Comparison of ENCODE assay signal across 12 cellular contexts in the genomic region with DNA sequence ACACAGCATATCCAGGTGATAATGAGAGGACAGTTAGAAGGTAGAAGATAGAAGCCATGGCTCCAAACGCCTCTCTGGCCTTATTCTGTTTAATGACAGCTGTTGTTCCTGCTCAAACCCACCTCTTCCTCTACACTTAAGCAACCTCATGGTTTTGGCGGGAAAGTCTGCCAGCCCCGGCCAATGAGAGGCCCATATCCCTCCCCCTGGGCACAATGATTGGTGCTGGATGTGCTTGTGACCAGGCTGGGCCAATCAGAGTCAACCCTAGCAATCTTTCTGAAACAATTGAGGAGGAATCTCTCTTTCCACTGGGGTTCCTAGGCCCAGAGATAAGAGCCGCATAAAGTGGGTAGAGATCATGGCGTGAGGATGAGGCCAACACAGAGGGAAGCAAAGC. TPM values are rescaled to one million over a fixed set of nuclear protein-coding genes. Genes with fewer than 3 reads are reported as not detected.
A peak's percentile ranks its signal among the peaks of the same experiment; 100 is the strongest.
DNase-seq lines count a peak whose midpoint lies in the region; TF ChIP-seq lines count a peak whose summit lies in the region.
"Had no signal": no experiment of that assay in that cellular context is flagged by ENCODE, and none has a peak within 500 bp of the region (broad histone marks: within the 10 kb centered on the region; RNA-seq: fewer than 3 reads in every experiment).

No MANE protein-coding gene starts in this region.

- H3K79me2 ChIP-seq in GM23248 (ENCODE audit: insufficient read depth): no peaks in the 10 kb centered on the region

- DNase-seq in SIG-M5 treated with dmso at 0.1 percent for 504 hours (lab: John Stamatoyannopoulos, UW; ENCODE audit: unreplicated experiment): peak; percentile 13
- no peak for DNase-seq in SIG-M5 (lab: John Stamatoyannopoulos, UW)
- DNase-seq in GM23248: peak; percentile 41
- DNase-seq in SJCRH30: peak; percentile 63 to 68
- peak; percentile 16 for DNase-seq in fibroblast of the aortic adventitia (ENCODE audit: low read depth)
- DNase-seq in dorsolateral prefrontal cortex: no peak
- no peak for DNase-seq in NCI-H187 (lab: John Stamatoyannopoulos, UW)
- DNase-seq in GM20000 (ENCODE audit: low spot score): no peak
- DNase-seq: activated CD4-positive, CD25-positive, alpha-beta regulatory T cell; activated naive CD8-positive, alpha-beta T cell treated with anti-CD3 and anti-CD28 coated beads, Interleukin-2, amount 10 ng/mL, durations not matched to agents 7 days and 5 days; NCI-H2029; upper lobe of left lung had no signal

- H3K4me3 ChIP-seq in GM23248 (no peak overlapping the region), SJCRH30 (no peak overlapping the region), fibroblast of the aortic adventitia (ENCODE audit: low read depth, low read length) (no peak overlapping the region), dorsolateral prefrontal cortex (no peak overlapping the region)
- H3K4me3 ChIP-seq: upper lobe of left lung had no signal

- H3K4me2 ChIP-seq in GM23248 (ENCODE audit: unreplicated experiment): no peak overlapping the region

- no peak overlapping the region for H3K9ac ChIP-seq in GM23248

- intact Hi-C loops in dorsolateral prefrontal cortex (cut with DNase I): loop anchor here in 1 of 2 donors (5.0 to 10.0 kb wide), 2 partner anchors 466 to 559 kb away; a partner anchor contains a TSS

- H3K27ac ChIP-seq in GM23248: no peak overlapping the region
- H3K27ac ChIP-seq in SJCRH30: no peak overlapping the region
- H3K27ac ChIP-seq in dorsolateral prefrontal cortex: no peak overlapping the region
- H3K27ac ChIP-seq: upper lobe of left lung had no signal

- H3F3A ChIP-seq in GM23248 (ENCODE audit: insufficient read depth): no peaks in the 10 kb centered on the region

- no peaks in the 10 kb centered on the region for H3K9me2 ChIP-seq in GM23248 (ENCODE audit: insufficient read depth)

- no peaks in the 10 kb centered on the region for H3K9me3 ChIP-seq in GM23248 (ENCODE audit: low read depth)
- H3K9me3 ChIP-seq in SJCRH30 (replicated peaks): no peaks in the 10 kb centered on the region
- H3K9me3 ChIP-seq: upper lobe of left lung had no signal

- H3K27me3 ChIP-seq in GM23248 (replicated peaks; ENCODE audit: insufficient read depth) (peaks cover 37% of the 10 kb centered on the region), SJCRH30 (peaks cover 13% of the 10 kb centered on the region), dorsolateral prefrontal cortex (peaks cover 0 to 27% (median 3%) of the 10 kb centered on the region in 45 donors)

- in situ Hi-C loops in GM23248 (cut with MboI): no loop called here

- no peaks in the 10 kb centered on the region for H4K20me1 ChIP-seq in GM23248 (ENCODE audit: insufficient read depth)

- TF ChIP-seq CTCF in fibroblast of the aortic adventitia (IDR thresholded peaks at IDR 0.05; ENCODE audit: insufficient read depth, low read length) (no peak), dorsolateral prefrontal cortex (IDR thresholded peaks at IDR 0.05 in 54 of 56, conservative IDR thresholded peaks at IDR 0.05 in 2 of 56; ENCODE audit: low read depth in 1 of 56, partially characterized antibody in 56 of 56) (no peak), GM20000 (IDR thresholded peaks at IDR 0.05; ENCODE audit: extremely low read depth, missing control alignments) (no peak)

- H3K4me1 ChIP-seq in GM23248 (ENCODE audit: insufficient read depth) (no peaks in the 10 kb centered on the region), SJCRH30 (no peaks in the 10 kb centered on the region; the same call in 1 of the 2 replicates)

- no peaks in the 10 kb centered on the region for H3K36me3 ChIP-seq in GM23248 (ENCODE audit: low read depth)
- no peaks in the 10 kb centered on the region for H3K36me3 ChIP-seq in SJCRH30
- H3K36me3 ChIP-seq: upper lobe of left lung had no signal

- WGBS in GM23248 (ENCODE audit: low coverage in 1 of 2, low lambda C conversion rate in 2 of 2, missing lambda C conversion rate in 2 of 2), 2 experiments: 53 to 57% methylated on average over 5 of the region's 5 CpGs

- no peak overlapping the region for H2AFZ ChIP-seq in GM23248

RNA-seq across cellular contexts. Expression of a gene that starts 4.8 kb away (rescaled TPM):
- total RNA-seq in GM23248 (2014; rRNA removed; shearing (Covaris generic)): not detected in 2 replicates
- polyA plus RNA-seq in GM23248 (2016; fragmentation: Nextera tagmentation; extraction: Ambion mirVana): not detected in 2 replicates
- 0.13 and 0.53 TPM in 2 replicates for total RNA-seq in SJCRH30 (2014; rRNA removed; shearing (Covaris generic))
- total RNA-seq in fibroblast of the aortic adventitia (ENCODE audit: low replicate concordance): not detected in 2 replicates
- 1 to 10 TPM in 1 of 120 experiments, under 1 TPM in 32, not detected in 87; 0.14 to 1.6 (median 0.30) TPM for total RNA-seq in dorsolateral prefrontal cortex
- total RNA-seq: activated naive CD8-positive, alpha-beta T cell treated with anti-CD3 and anti-CD28 coated beads, Interleukin-2, amount 10 ng/mL, durations not matched to agents 7 days and 5 days had no signal

RNA-seq across cellular contexts. Expression of a gene that starts 29.3 kb away (rescaled TPM):
- 22.4 and 33.0 TPM in 2 replicates for total RNA-seq in GM23248 (2014; rRNA removed; shearing (Covaris generic))
- polyA plus RNA-seq in GM23248 (2016; fragmentation: Nextera tagmentation; extraction: Ambion mirVana): 18.8 and 19.6 TPM in 2 replicates
- 40.5 and 44.5 TPM in 2 replicates for total RNA-seq in SJCRH30 (2014; rRNA removed; shearing (Covaris generic))
- total RNA-seq in fibroblast of the aortic adventitia (ENCODE audit: low replicate concordance): 56.0 and 70.7 TPM in 2 replicates
- total RNA-seq in dorsolateral prefrontal cortex: 100 to 1,000 TPM in 101 of 120 experiments, 10 to 100 TPM in 19; 80.3 to 138 (median 112) TPM

RNA-seq across cellular contexts. Expression of a gene that starts 57.1 kb away (rescaled TPM):
- total RNA-seq in GM23248 (2014; rRNA removed; shearing (Covaris generic)): 33.6 and 40.1 TPM in 2 replicates
- 33.5 and 34.4 TPM in 2 replicates for polyA plus RNA-seq in GM23248 (2016; fragmentation: Nextera tagmentation; extraction: Ambion mirVana)
- total RNA-seq in SJCRH30 (2014; rRNA removed; shearing (Covaris generic)): 87.6 and 89.5 TPM in 2 replicates
- 20.8 and 33.9 TPM in 2 replicates for total RNA-seq in fibroblast of the aortic adventitia (ENCODE audit: low replicate concordance)
- 10 to 100 TPM; 37.5 to 98.9 (median 61.0) TPM for total RNA-seq in dorsolateral prefrontal cortex

Comparison
In these comparisons a context has a peak if more than half of its experiments do, and no peak if none do; other contexts are left out.
1. DNase-seq: peak in SIG-M5 treated with dmso at 0.1 percent for 504 hours (single experiment), GM23248 (single experiment), SJCRH30 (2 of 2) and fibroblast of the aortic adventitia (single experiment); none in SIG-M5 (single experiment), dorsolateral prefrontal cortex (0 of 10), NCI-H187 (0 of 2) and GM20000 (single experiment).